In the genomic region with DNA sequence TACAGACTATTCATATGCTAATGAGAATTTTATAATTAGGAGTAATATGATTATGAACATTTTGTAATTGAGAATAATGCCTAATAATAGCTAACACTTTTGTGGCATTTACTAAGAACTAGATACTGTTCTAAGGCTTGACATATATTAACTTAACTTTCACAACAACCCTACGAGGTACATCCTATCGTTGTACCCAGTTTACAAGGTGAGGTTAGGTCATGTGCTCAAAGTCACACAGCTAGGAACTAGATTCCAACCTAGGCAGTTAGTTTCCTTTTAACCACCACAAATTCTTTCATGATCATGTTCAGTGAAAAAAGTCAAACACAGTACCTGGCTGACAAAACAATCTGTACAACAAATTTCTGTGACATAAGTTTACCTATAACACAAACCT, we compare ENCODE assay signal across 18 cellular contexts. TPM values are rescaled to one million over a fixed set of nuclear protein-coding genes. Genes with fewer than 3 reads are reported as not detected.
DNase-seq lines count a peak whose midpoint lies in the region; ATAC-seq, FAIRE-seq and TF ChIP-seq lines count a peak whose summit lies in the region.
"Had no signal": no experiment of that assay in that cellular context is flagged by ENCODE, and none has a peak within 500 bp of the region (broad histone marks: within the 10 kb centered on the region; RNA-seq: fewer than 3 reads in every experiment).

No MANE protein-coding gene starts in this region.

- no peak overlapping the region; the same call in 1 of the 2 replicates for H3K4ac ChIP-seq in IMR-90 (ENCODE audit: low read depth, low read length)

- peak overlapping the region; percentile 84 to 89 for H3K27ac ChIP-seq in A549
- no peak overlapping the region for H3K27ac ChIP-seq in IMR-90 (ENCODE audit: insufficient read depth, low read length)
- no peak overlapping the region for H3K27ac ChIP-seq in effector memory CD4-positive, alpha-beta T cell (ENCODE audit: insufficient read depth, low read length, poor library complexity, severe bottlenecking)
- H3K27ac ChIP-seq: BLaER1, KMS-11 had no signal

- H2BK15ac ChIP-seq in IMR-90 (ENCODE audit: low read depth, low read length), result peak overlapping the region; percentile 45; the same call in 1 of the 3 replicates

- FAIRE-seq in A549 (lab: Jason Lieb, UNC), result no peak
- FAIRE-seq: A204.1, GM12892 had no signal

- H2BK5ac ChIP-seq in IMR-90 (ENCODE audit: low read depth, low read length, poor library complexity, severe bottlenecking), result no peak overlapping the region

- H3K4me1 ChIP-seq in A549 (peaks cover 26% of the 10 kb centered on the region), IMR-90 (ENCODE audit: control insufficient read depth, insufficient read depth, low read length) (peaks cover 2% of the 10 kb centered on the region; the same call in 1 of the 2 replicates)
- no peaks in the 10 kb centered on the region for H3K4me1 ChIP-seq in effector memory CD4-positive, alpha-beta T cell (ENCODE audit: control insufficient read depth, insufficient read depth, low read length, poor library complexity, severe bottlenecking)
- H3K4me1 ChIP-seq: BLaER1 had no signal

- H3K79me1 ChIP-seq in IMR-90 (ENCODE audit: low read depth in 1 of 2, low read length in 2 of 2), result no peaks in the 10 kb centered on the region

- no peak for TF ChIP-seq EP300 in A549 (IDR thresholded peaks at IDR 0.05)

- intact Hi-C loops in IMR-90 (cut with micrococcal nuclease) (no loop called here), left colon (cut with DNase I, micrococcal nuclease) (loop anchor here (10.0 kb wide), 2 partner anchors 196 to 276 kb away; a partner anchor contains a TSS)

- H3K9me3 ChIP-seq in A549 (peaks cover 15% of the 10 kb centered on the region; the same call in 2 of the 3 replicates), IMR-90 (ENCODE audit: control insufficient read depth, insufficient read depth, low read length) (no peaks in the 10 kb centered on the region)
- no peaks in the 10 kb centered on the region for H3K9me3 ChIP-seq in effector memory CD4-positive, alpha-beta T cell (ENCODE audit: control insufficient read depth, low read length)

- no peak overlapping the region for H2AK9ac ChIP-seq in IMR-90 (replicated peaks; ENCODE audit: low read depth, low read length, poor library complexity)

- no peak overlapping the region for H3K14ac ChIP-seq in IMR-90 (replicated peaks; ENCODE audit: low read depth, low read length)

- H3K4me2 ChIP-seq in A549, result no peak overlapping the region
- no peak overlapping the region for H3K4me2 ChIP-seq in IMR-90 (ENCODE audit: low read depth, low read length)
- H3K4me2 ChIP-seq: BLaER1, KMS-11 had no signal

- POLR2A ChIA-PET in A549 (lab: Yijun Ruan, JAX), result no interaction called here
- POLR2A ChIA-PET in IMR-90 (lab: Charles Lee; ENCODE audit: unreplicated experiment), result no interaction called here

- TF ChIP-seq CTCF in A549 (IDR thresholded peaks at IDR 0.05), result no peak
- TF ChIP-seq CTCF in IMR-90 (conservative IDR thresholded peaks at IDR 0.05; ENCODE audit: low read depth, low read length), result no peak

- H3K27me3 ChIP-seq in IMR-90 (ENCODE audit: control insufficient read depth, insufficient read depth, low read length), result no peaks in the 10 kb centered on the region
- H3K27me3 ChIP-seq in effector memory CD4-positive, alpha-beta T cell (replicated peaks; ENCODE audit: control insufficient read depth, insufficient read depth, low read length, poor library complexity, severe bottlenecking), result no peaks in the 10 kb centered on the region
- H3K27me3 ChIP-seq: BLaER1 had no signal

- no peaks in the 10 kb centered on the region for H3K36me3 ChIP-seq in IMR-90 (ENCODE audit: control insufficient read depth, insufficient read depth, low read length)
- H3K36me3 ChIP-seq in effector memory CD4-positive, alpha-beta T cell (ENCODE audit: control insufficient read depth, insufficient read depth, low read length), result no peaks in the 10 kb centered on the region
- H3K36me3 ChIP-seq: BLaER1 had no signal

- dilution Hi-C loops in IMR-90 (cut with HindIII; ENCODE audit: low sequenced_read_pairs, unreplicated experiment), result no loop called here

- no peak overlapping the region; the same call in 1 of the 2 replicates for H3K18ac ChIP-seq in IMR-90 (ENCODE audit: low read depth, low read length)

- H4K91ac ChIP-seq in IMR-90 (ENCODE audit: insufficient read depth, low read depth, low read length), result peak overlapping the region; percentile 47; the same call in 1 of the 2 replicates

- H2BK120ac ChIP-seq in IMR-90 (ENCODE audit: low read depth, low read length), result peak overlapping the region; percentile 26; the same call in 1 of the 2 replicates

- TF ChIP-seq POLR2A in A549 (IDR thresholded peaks at IDR 0.05; ENCODE audit: low read length) (no peak), IMR-90 (IDR thresholded peaks at IDR 0.05; ENCODE audit: low read depth, low read length) (no peak)

- in situ Hi-C loops in IMR-90 (cut with MboI; ENCODE audit: low sequenced_read_pairs), result loop anchor here (10.0 kb wide), 2 partner anchors 86 to 176 kb away; no protein-coding TSS in a partner anchor

- H2AK5ac ChIP-seq in IMR-90 (ENCODE audit: low read depth, low read length), result peak overlapping the region; percentile 62

- no peak for ATAC-seq in A549
- ATAC-seq in IMR-90 (ENCODE audit: low read depth), result no peak
- ATAC-seq in left colon, result peak; percentile 40
- no peak for ATAC-seq in GM21717 (IDR thresholded peaks at IDR 0.05; ENCODE audit: unreplicated experiment)
- ATAC-seq: CD8-positive, alpha-beta T cell had no signal

- H3K4me3 ChIP-seq in A549 (no peak overlapping the region), IMR-90 (ENCODE audit: insufficient read depth, low read depth, low read length) (no peak overlapping the region)
- no peak overlapping the region for H3K4me3 ChIP-seq in effector memory CD4-positive, alpha-beta T cell (ENCODE audit: insufficient read depth, low read depth, low read length, poor library complexity, severe bottlenecking)
- H3K4me3 ChIP-seq: BLaER1 had no signal

- WGBS in A549 (ENCODE audit: missing lambda C conversion rate), result 88% methylated on average over 2 of the region's 2 CpGs
- 80% methylated on average over 1 of the region's 2 CpGs; no CpG with 5 or more reads in 1 of the 2 experiments for WGBS in IMR-90 (ENCODE audit: extremely low coverage in 2 of 2, insufficient read length in 1 of 2), 2 experiments

- peak overlapping the region; percentile 41; the same call in 1 of the 2 replicates for H2BK20ac ChIP-seq in IMR-90 (ENCODE audit: low read depth, low read length)

- no peak overlapping the region; the same call in 1 of the 2 replicates for H4K5ac ChIP-seq in IMR-90 (ENCODE audit: low read depth, low read length)

- no peak overlapping the region for H3K56ac ChIP-seq in IMR-90 (ENCODE audit: extremely low read depth, insufficient read depth, low read length)

- no TSS peak for BruUV-seq in IMR-90 (replicated peaks; lab: Mats Ljungman, UMichigan)

- no peak overlapping the region for H2AFZ ChIP-seq in IMR-90 (replicated peaks; ENCODE audit: low read length, poor library complexity)

- H4K20me1 ChIP-seq in IMR-90 (ENCODE audit: insufficient read depth, low read length), result no peaks in the 10 kb centered on the region
- H4K20me1 ChIP-seq: BLaER1 had no signal

- peak overlapping the region in 1 of 2 experiments; percentile 57; a peak in 2 of 4 replicates for H4K8ac ChIP-seq in IMR-90 (ENCODE audit: low read depth in 2 of 2, low read length in 2 of 2)

- H3K9me1 ChIP-seq in IMR-90 (ENCODE audit: insufficient read depth, low read length), result no peaks in the 10 kb centered on the region

- CTCF ChIA-PET in A549 (lab: Yijun Ruan, JAX), result interaction anchor here (0.5 to 1.3 kb wide), 4 partner anchors 8 to 275 kb away, joined by 3 to 4 read pairs (median 3); no protein-coding TSS in a partner anchor
- CTCF ChIA-PET in IMR-90 (lab: Yijun Ruan, JAX), result interaction anchor here (0.7 kb wide), 1 partner anchor 91 kb away, joined by 3 read pairs; no protein-coding TSS in a partner anchor

- DNase-seq in A549 (ENCODE audit: low read depth in 1 of 2, low spot score in 1 of 2) (no peak), IMR-90 (no peak), left colon (no peak), C1 segment of cervical spinal cord (lab: John Stamatoyannopoulos, UW) (no peak)
- DNase-seq in effector memory CD4-positive, alpha-beta T cell, result no peak
- DNase-seq: AML-193; CD8-positive, alpha-beta T cell; DMS 273 treated with DMSO at 0.1 percent for 48 hours; DMS53; DND-41; EL; GOT3; H7 had no signal

- no peak overlapping the region for H3K23ac ChIP-seq in IMR-90 (ENCODE audit: low read depth, low read length)

- no peak overlapping the region for H3K9ac ChIP-seq in IMR-90 (ENCODE audit: low read depth, low read length)
- H3K9ac ChIP-seq: BLaER1, KMS-11 had no signal

- TF ChIP-seq RAD21 in A549 (conservative IDR thresholded peaks at IDR 0.05 in 1 of 2, IDR thresholded peaks at IDR 0.05 in 1 of 2) (no peak), IMR-90 (IDR thresholded peaks at IDR 0.05; ENCODE audit: low read length) (no peak)

TF ChIP-seq in A549, 52 proteins besides CTCF, POLR2A, EP300 and RAD21 (continues in another document):
- no peak for TF ChIP-seq HEYL (CRISPR knock-in tag; IDR thresholded peaks at IDR 0.05)
- no peak for TF ChIP-seq ZSCAN20 (CRISPR knock-in tag; IDR thresholded peaks at IDR 0.05)
- TF ChIP-seq FOSB (CRISPR knock-in tag; IDR thresholded peaks at IDR 0.05), result no peak

TF ChIP-seq in IMR-90, 13 proteins besides CTCF, POLR2A, EP300 and RAD21:
- TF ChIP-seq CEBPB (IDR thresholded peaks at IDR 0.05; ENCODE audit: low read depth, low read length), result no peak
- no peak for TF ChIP-seq BHLHE40 (IDR thresholded peaks at IDR 0.05; ENCODE audit: low read depth, low read length)
- TF ChIP-seq NFE2L2 (IDR thresholded peaks at IDR 0.05; ENCODE audit: low read depth, low read length), result no peak

RNA-seq across cellular contexts. Expression of a gene that starts 13.0 kb away (rescaled TPM):
- 193 and 217 TPM in 2 replicates for polyA plus RNA-seq in A549 (2011; rRNA removed)
- 48.0 and 74.2 TPM in 2 replicates for polyA plus RNA-seq in A549 (2012; cell fraction: cytosol; rRNA removed)
- polyA plus RNA-seq in A549 (2012; cell fraction: nucleus; rRNA removed), result 61.4 and 108 TPM in 2 replicates
- polyA plus RNA-seq in A549 (2017; fragmentation: RNase III; extraction: RNeasy Plus Mini Kit Qiagen cat#74134 plus additional on column Dnase treatment), result 44.2 to 51.0 TPM (median 49.0 TPM) in 3 replicates
- polyA minus RNA-seq in A549 (2011; rRNA and poly(A)+ RNA removed), result 94.7 and 114 TPM in 2 replicates
- 101 and 106 TPM in 2 replicates for total RNA-seq in IMR-90 (2012; rRNA removed)
- 102 and 145 TPM in 2 replicates for polyA plus RNA-seq in IMR-90 (2012; rRNA removed)
- 66.7 and 88.3 TPM in 2 replicates for polyA plus RNA-seq in IMR-90 (2012; cell fraction: cytosol; rRNA removed)
- 50.7 and 405 TPM in 2 replicates for polyA plus RNA-seq in IMR-90 (2012; cell fraction: nucleus; rRNA removed; ENCODE audit: low replicate concordance)
- 10 to 100 TPM; 37.2 to 57.8 TPM for total RNA-seq in left colon

Comparison
In these comparisons a context has a peak if more than half of its experiments do, and no peak if none do; other contexts are left out.
1. H3K27ac ChIP-seq: peak in A549 (2 of 2); none in IMR-90 (single experiment) and effector memory CD4-positive, alpha-beta T cell (single experiment).